Comparison of ENCODE assay signal across 33 cellular contexts in the genomic region with DNA sequence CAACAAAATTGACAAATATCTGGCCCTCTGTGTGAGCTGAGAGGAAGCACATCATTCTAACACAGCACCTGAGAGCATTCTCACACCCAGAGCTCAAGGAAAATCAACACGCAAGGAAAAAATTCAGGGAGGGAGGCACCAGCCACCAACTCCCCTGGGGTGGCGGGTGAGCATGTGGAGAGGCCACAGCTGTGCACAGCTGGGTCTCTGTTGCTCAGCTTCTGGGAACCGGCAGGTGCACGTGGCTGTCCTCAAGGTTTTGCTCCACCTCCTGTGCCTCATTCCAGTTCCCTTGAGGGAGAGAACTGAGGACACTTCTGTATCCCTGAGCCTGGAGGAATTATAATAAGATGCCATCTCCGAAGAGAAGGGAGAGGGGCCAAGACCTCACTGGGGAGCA.
DNase-seq lines count a peak whose midpoint lies in the region; ATAC-seq, FAIRE-seq and TF ChIP-seq lines count a peak whose summit lies in the region.
"Had no signal": no experiment of that assay in that cellular context is flagged by ENCODE, and none has a peak within 500 bp of the region (broad histone marks: within the 10 kb centered on the region; RNA-seq: fewer than 3 reads in every experiment).

No MANE protein-coding gene starts in this region.

- no peak for ATAC-seq in K562
- no peak for ATAC-seq in HG02623 (IDR thresholded peaks at IDR 0.05; ENCODE audit: unreplicated experiment)
- ATAC-seq: left colon; psoas muscle; stimulated activated naive CD8-positive, alpha-beta T cell treated with anti-CD3 and anti-CD28 coated beads, Interleukin-15, Interleukin-2, amounts not matched to agents 100 U/mL and 50 U/mL, for 24 hours had no signal

- no peaks in the 10 kb centered on the region for H3K27me3 ChIP-seq in Caco-2 (replicated peaks; ENCODE audit: control insufficient read depth, insufficient read depth, low read length)
- H3K27me3 ChIP-seq in K562 (ENCODE audit: control insufficient read depth in 2 of 2, insufficient read depth in 2 of 2, low read length in 2 of 2), result peaks cover 0 to 7% of the 10 kb centered on the region in 2 experiments; a peak in 2 of 5 replicates
- H3K27me3 ChIP-seq: MG63, SJSA1 had no signal

- TF ChIP-seq CTCF in Caco-2 (IDR thresholded peaks at IDR 0.05; ENCODE audit: insufficient read depth in 1 of 2, low read depth in 1 of 2, low read length in 1 of 2, severe bottlenecking in 1 of 2, unreplicated experiment in 1 of 2) (no peak), K562 (IDR thresholded peaks at IDR 0.05 in 2 of 3, conservative IDR thresholded peaks at IDR 0.05 in 1 of 3; ENCODE audit: insufficient read depth in 2 of 3, low read depth in 1 of 3, low read length in 3 of 3) (no peak), osteocyte (IDR thresholded peaks at IDR 0.05) (no peak)

- no peaks in the 10 kb centered on the region for H3K9me1 ChIP-seq in K562 (ENCODE audit: control insufficient read depth, insufficient read depth, low read length)

- TF ChIP-seq RAD21 in K562 (CRISPR knock-in tag; conservative IDR thresholded peaks at IDR 0.05 in 1 of 2, IDR thresholded peaks at IDR 0.05 in 1 of 2), result no peak

- H3K36me3 Mint-ChIP-seq in Caco-2 (ENCODE audit: insufficient read depth, unreplicated experiment) (peaks cover 7% of the 10 kb centered on the region), osteocyte (ENCODE audit: unreplicated experiment) (peaks cover 5% of the 10 kb centered on the region)
- H3K36me3 Mint-ChIP-seq: activated naive CD8-positive, alpha-beta T cell treated with anti-CD3 and anti-CD28 coated beads for 36 hours; CD4-positive, alpha-beta memory T cell; memory B cell had no signal

- CTCF ChIA-PET in Caco-2 (lab: Charles Lee) (interaction anchor here (0.6 to 0.7 kb wide), 2 partner anchors 91 to 302 kb away, joined by 3 read pairs; no protein-coding TSS in a partner anchor), K562 (lab: Yijun Ruan, JAX; ENCODE audit: low intra/inter-chr PET ratio) (no interaction called here)

- TF ChIP-seq POLR2A in K562 (conservative IDR thresholded peaks at IDR 0.05), result no peak

- H3K36me3 ChIP-seq in Caco-2 (ENCODE audit: control insufficient read depth, insufficient read depth, low read length) (no peaks in the 10 kb centered on the region), K562 (ENCODE audit: control insufficient read depth, insufficient read depth, low read length) (no peaks in the 10 kb centered on the region)
- H3K36me3 ChIP-seq: cardiac muscle cell, MG63, SJSA1 had no signal

- H3K27ac ChIP-seq in K562 (ENCODE audit: extremely low read depth, low read depth, low read length), result no peak overlapping the region
- H3K27ac ChIP-seq: cardiac muscle cell, foreskin keratinocyte, psoas muscle, SJSA1 had no signal

- H3K4me1 ChIP-seq in Caco-2, result peaks cover 44% of the 10 kb centered on the region
- peaks cover 6 to 11% of the 10 kb centered on the region in 2 experiments; a peak in 4 of 5 replicates for H3K4me1 ChIP-seq in K562 (replicated peaks in 1 of 2; ENCODE audit: control insufficient read depth in 2 of 2, insufficient read depth in 2 of 2, low read length in 2 of 2)
- H3K4me1 ChIP-seq: psoas muscle had no signal

- 23% methylated on average over 3 of the region's 5 CpGs for WGBS in K562 (ENCODE audit: insufficient coverage, low coverage, missing lambda C conversion rate)

- intact Hi-C loops in Caco-2 (cut with micrococcal nuclease; ENCODE audit: unreplicated experiment) (no loop called here), K562 (cut with micrococcal nuclease) (no loop called here)

- no peaks in the 10 kb centered on the region for H3K27me3 Mint-ChIP-seq in Caco-2 (ENCODE audit: insufficient read depth, unreplicated experiment)
- H3K27me3 Mint-ChIP-seq in osteocyte (ENCODE audit: unreplicated experiment), result no peaks in the 10 kb centered on the region

- H2AFZ ChIP-seq in K562 (ENCODE audit: low read depth, low read length), result peak overlapping the region; percentile 2; the same call in 1 of the 2 replicates

- no TSS peak for BruUV-seq in Caco-2 (replicated peaks; lab: Mats Ljungman, UMichigan)
- no TSS peak for BruUV-seq in K562 (replicated peaks; lab: Mats Ljungman, UMichigan)

- DNase-seq in NCI-H2107 treated with DMSO at 0.1 percent for 48 hours (lab: John Stamatoyannopoulos, UW; ENCODE audit: unreplicated experiment) (peak; percentile 25), NCI-H2107 (lab: John Stamatoyannopoulos, UW) (no peak), Caco-2 (no peak), K562 (ENCODE audit: extremely low read depth in 1 of 4, low spot score in 3 of 4) (no peak), osteocyte (ENCODE audit: extremely low spot score, unreplicated experiment) (no peak), HK-2 (ENCODE audit: unreplicated experiment) (no peak)
- no peak for DNase-seq in activated CD4-positive, CD25-positive, alpha-beta regulatory T cell treated with anti-CD3 and anti-CD28 coated beads, Interleukin-2, amount 50 U/mL, for 72 hours
- DNase-seq: activated B cell treated with CpG ODN at 0.5 μM for 24 hours; activated CD4-positive, alpha-beta T cell treated with anti-CD3 and anti-CD28 coated beads, Interleukin-2, amount 50 U/mL, for 48 hours; activated naive CD8-positive, alpha-beta T cell treated with anti-CD3 and anti-CD28 coated beads for 36 hours; AML-193; aorta; CD4-positive, alpha-beta memory T cell; cortex of kidney; DMS79; GDM1; H7; KG1; left colon; naive B cell; NCI-H1436; NCI-H2227 treated with DMSO at 0.1 percent for 48 hours; NCI-H774; psoas muscle; stimulated activated naive CD8-positive, alpha-beta T cell treated with anti-CD3 and anti-CD28 coated beads, Interleukin-15, Interleukin-2, amounts not matched to agents 100 U/mL and 50 U/mL, for 24 hours had no signal

- H3K4me2 ChIP-seq in K562 (ENCODE audit: insufficient read depth, low read length), result no peak overlapping the region

- H3K9me3 ChIP-seq in Caco-2 (no peaks in the 10 kb centered on the region), K562 (replicated peaks; ENCODE audit: control insufficient read depth, insufficient read depth, low read depth, low read length) (no peaks in the 10 kb centered on the region)
- H3K9me3 ChIP-seq: MG63, psoas muscle, SJSA1 had no signal

- H3K79me2 ChIP-seq in K562 (ENCODE audit: control insufficient read depth, insufficient read depth, low read length), result no peaks in the 10 kb centered on the region

- in situ Hi-C loops in K562 (cut with MboI), result no loop called here

- peak overlapping the region; percentile 85 for H3K27ac Mint-ChIP-seq in Caco-2 (ENCODE audit: unreplicated experiment)
- H3K27ac Mint-ChIP-seq in osteocyte (ENCODE audit: unreplicated experiment), result peak overlapping the region; percentile 74
- H3K27ac Mint-ChIP-seq: activated B cell treated with CpG ODN at 0.5 μM for 24 hours; activated naive CD8-positive, alpha-beta T cell treated with anti-CD3 and anti-CD28 coated beads for 36 hours; CD4-positive, alpha-beta memory T cell; memory B cell; naive B cell had no signal

- H3K4me3 ChIP-seq in Caco-2 (ENCODE audit: low read depth, low read length) (no peak overlapping the region), K562 (no peak overlapping the region)
- H3K4me3 ChIP-seq: cardiac muscle cell, MG63, psoas muscle, SJSA1 had no signal

- no peak for TF ChIP-seq EP300 in K562 (IDR thresholded peaks at IDR 0.05; ENCODE audit: low read length)

- no peak overlapping the region for H3K4me3 Mint-ChIP-seq in Caco-2 (ENCODE audit: unreplicated experiment)
- no peak overlapping the region for H3K4me3 Mint-ChIP-seq in osteocyte (ENCODE audit: unreplicated experiment)
- H3K4me3 Mint-ChIP-seq: activated B cell treated with CpG ODN at 0.5 μM for 24 hours; activated naive CD8-positive, alpha-beta T cell treated with anti-CD3 and anti-CD28 coated beads for 36 hours; CD4-positive, alpha-beta memory T cell; memory B cell; naive B cell had no signal

- H3K4me1 Mint-ChIP-seq in Caco-2 (ENCODE audit: low read depth, unreplicated experiment), result peaks cover 38% of the 10 kb centered on the region
- peaks cover 70% of the 10 kb centered on the region for H3K4me1 Mint-ChIP-seq in osteocyte (ENCODE audit: unreplicated experiment)

- no peaks in the 10 kb centered on the region for H4K20me1 ChIP-seq in K562 (replicated peaks; ENCODE audit: control insufficient read depth, insufficient read depth, low read length)

- POLR2A ChIA-PET in Caco-2 (lab: Charles Lee), result no interaction called here
- POLR2A ChIA-PET in K562 (lab: Yijun Ruan, JAX), result no interaction called here

- H3K9me3 Mint-ChIP-seq in Caco-2 (ENCODE audit: unreplicated experiment) (no peaks in the 10 kb centered on the region), osteocyte (ENCODE audit: unreplicated experiment) (no peaks in the 10 kb centered on the region)
- H3K9me3 Mint-ChIP-seq: activated B cell treated with CpG ODN at 0.5 μM for 24 hours; activated naive CD8-positive, alpha-beta T cell treated with anti-CD3 and anti-CD28 coated beads for 36 hours; memory B cell; naive B cell had no signal

- no peak for FAIRE-seq in K562 (lab: Jason Lieb, UNC)
- FAIRE-seq: A204.1, GM19239 had no signal

- H3K9ac ChIP-seq in K562 (ENCODE audit: insufficient read depth in 1 of 2, low read depth in 2 of 2, low read length in 2 of 2), result no peak overlapping the region

TF ChIP-seq in K562, 482 proteins besides CTCF, POLR2A, EP300 and RAD21 (continues in another document):
- TF ChIP-seq DACH1 (IDR thresholded peaks at IDR 0.05; ENCODE audit: partially characterized antibody) (no peak), NFE2L1 (tag; IDR thresholded peaks at IDR 0.05; ENCODE audit: borderline replicate concordance, low read depth) (no peak), BHLHE40 (IDR thresholded peaks at IDR 0.05; ENCODE audit: low read length) (no peak), L3MBTL2 (IDR thresholded peaks at IDR 0.05) (no peak), NBN (IDR thresholded peaks at IDR 0.05; ENCODE audit: low read depth) (no peak), HDGF (IDR thresholded peaks at IDR 0.05) (no peak), HDAC6 (IDR thresholded peaks at IDR 0.05; ENCODE audit: low read depth, low read length) (no peak), TRIM25 (IDR thresholded peaks at IDR 0.05; ENCODE audit: borderline replicate concordance) (no peak), ZNF408 (CRISPR knock-in tag; IDR thresholded peaks at IDR 0.05; ENCODE audit: low read depth) (no peak)
